ENCODE assay signal across 8 cellular contexts in the genomic region with DNA sequence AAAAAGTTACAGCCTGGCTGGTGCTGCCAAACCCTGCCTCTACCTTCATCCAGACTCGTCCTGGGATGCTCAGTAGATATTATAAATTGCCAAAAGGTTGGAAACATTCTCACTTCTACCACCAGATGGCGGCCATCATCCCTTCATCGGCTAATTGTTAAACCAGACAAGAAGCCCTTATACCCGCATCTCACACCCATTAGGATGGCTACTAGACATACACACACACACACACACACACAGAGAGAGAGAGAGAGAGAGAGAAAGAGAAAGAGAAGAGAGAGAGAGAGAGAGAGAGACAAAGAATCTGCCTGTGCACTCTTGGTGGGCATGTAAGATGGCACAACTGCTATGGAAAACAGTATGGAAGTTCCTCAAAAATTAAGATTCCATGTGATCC. TPM values are rescaled to one million over a fixed set of nuclear protein-coding genes. Genes with fewer than 3 reads are reported as not detected.
A peak's percentile ranks its signal among the peaks of the same experiment; 100 is the strongest.
DNase-seq lines count a peak whose midpoint lies in the region; ATAC-seq lines count a peak whose summit lies in the region.

No MANE protein-coding gene starts in this region.

- H3K27ac Mint-ChIP-seq in activated naive CD4-positive, alpha-beta T cell treated with anti-CD3 and anti-CD28 coated beads for 36 hours = no peak overlapping the region

- no peaks in the 10 kb centered on the region for H3K36me3 ChIP-seq in SJCRH30

- CTCF ChIA-PET in activated naive CD4-positive, alpha-beta T cell treated with anti-CD3 and anti-CD28 coated beads for 36 hours (lab: Charles Lee) = interaction anchor here (0.6 to 1.4 kb wide), 7 partner anchors 10 to 191 kb away, joined by 3 to 6 read pairs (median 3); no protein-coding TSS in a partner anchor

- intact Hi-C loops in activated naive CD4-positive, alpha-beta T cell treated with anti-CD3 and anti-CD28 coated beads for 36 hours (cut with micrococcal nuclease) = loop anchor here (1.0 to 5.0 kb wide), 4 partner anchors 33 to 335 kb away; a partner anchor contains a TSS
- intact Hi-C loops in posterior vena cava (cut with DNase I) = no loop called here

- H3K27me3 ChIP-seq in SJCRH30 = no peaks in the 10 kb centered on the region

- H3K9me3 Mint-ChIP-seq in activated naive CD4-positive, alpha-beta T cell treated with anti-CD3 and anti-CD28 coated beads for 36 hours = no peaks in the 10 kb centered on the region

- no peak for ATAC-seq in GM21390 (IDR thresholded peaks at IDR 0.05; ENCODE audit: unreplicated experiment)
- no peak for ATAC-seq in GM18870 (IDR thresholded peaks at IDR 0.05; ENCODE audit: unreplicated experiment)

- H3K4me3 ChIP-seq in SJCRH30 = no peak overlapping the region

- H3K9me3 ChIP-seq in SJCRH30 (replicated peaks) = no peaks in the 10 kb centered on the region

- H3K4me1 ChIP-seq in SJCRH30 = no peaks in the 10 kb centered on the region

- peaks cover 8% of the 10 kb centered on the region for H3K4me1 Mint-ChIP-seq in activated naive CD4-positive, alpha-beta T cell treated with anti-CD3 and anti-CD28 coated beads for 36 hours (ENCODE audit: low read depth)

- H3K27ac ChIP-seq in SJCRH30 = no peak overlapping the region

- no peak overlapping the region for H3K4me3 Mint-ChIP-seq in activated naive CD4-positive, alpha-beta T cell treated with anti-CD3 and anti-CD28 coated beads for 36 hours

- no peaks in the 10 kb centered on the region for H3K36me3 Mint-ChIP-seq in activated naive CD4-positive, alpha-beta T cell treated with anti-CD3 and anti-CD28 coated beads for 36 hours (ENCODE audit: low read depth)

- DNase-seq in Daoy (ENCODE audit: low read depth) = peak; percentile 71
- peak; percentile 66 for DNase-seq in LoVo (ENCODE audit: low spot score)
- DNase-seq in SJCRH30 = peak; percentile 59 to 80
- peak; percentile 85 for DNase-seq in activated naive CD4-positive, alpha-beta T cell treated with anti-CD3 and anti-CD28 coated beads for 36 hours
- peak; percentile 37 for DNase-seq in glomerular endothelial cell (ENCODE audit: extremely low read depth, low read depth, low spot score)
- DNase-seq in posterior vena cava (ENCODE audit: low spot score) = peak; percentile 78

- H3K27me3 Mint-ChIP-seq in activated naive CD4-positive, alpha-beta T cell treated with anti-CD3 and anti-CD28 coated beads for 36 hours (ENCODE audit: low read depth) = no peaks in the 10 kb centered on the region

RNA-seq across cellular contexts. Expression of a gene that starts 15.0 kb away (rescaled TPM):
- total RNA-seq in Daoy (2014; rRNA removed; shearing (Covaris generic)) = not detected in 2 replicates
- not detected in 2 replicates for total RNA-seq in SJCRH30 (2014; rRNA removed; shearing (Covaris generic))
- not detected for total RNA-seq in activated naive CD4-positive, alpha-beta T cell treated with anti-CD3 and anti-CD28 coated beads for 36 hours
- total RNA-seq in glomerular endothelial cell (not detected in 2 replicates), posterior vena cava (1 to 10 TPM; 4.5 to 7.3 TPM)

RNA-seq across cellular contexts. Expression of a gene that starts 32.5 kb away (rescaled TPM):
- 36.9 and 45.7 TPM in 2 replicates for total RNA-seq in Daoy (2014; rRNA removed; shearing (Covaris generic))
- total RNA-seq in SJCRH30 (2014; rRNA removed; shearing (Covaris generic)) = 26.8 and 28.9 TPM in 2 replicates
- 10 to 100 TPM; 57.9 to 59.3 TPM for total RNA-seq in activated naive CD4-positive, alpha-beta T cell treated with anti-CD3 and anti-CD28 coated beads for 36 hours
- 33.7 and 48.5 TPM in 2 replicates for total RNA-seq in glomerular endothelial cell
- total RNA-seq in posterior vena cava = 10 to 100 TPM; 41.5 to 47.3 TPM

RNA-seq across cellular contexts. Expression of a gene that starts 57.9 kb away (rescaled TPM):
- 4.5 and 6.5 TPM in 2 replicates for total RNA-seq in Daoy (2014; rRNA removed; shearing (Covaris generic))
- 10.6 and 12.8 TPM in 2 replicates for total RNA-seq in SJCRH30 (2014; rRNA removed; shearing (Covaris generic))
- total RNA-seq in activated naive CD4-positive, alpha-beta T cell treated with anti-CD3 and anti-CD28 coated beads for 36 hours = 1 to 10 TPM; 3.9 to 4.1 TPM
- total RNA-seq in glomerular endothelial cell (3.5 and 4.9 TPM in 2 replicates), posterior vena cava (1 to 10 TPM; 5.7 to 6.8 TPM)
